ENCODE assay signal across 3 cellular contexts in the genomic region with DNA sequence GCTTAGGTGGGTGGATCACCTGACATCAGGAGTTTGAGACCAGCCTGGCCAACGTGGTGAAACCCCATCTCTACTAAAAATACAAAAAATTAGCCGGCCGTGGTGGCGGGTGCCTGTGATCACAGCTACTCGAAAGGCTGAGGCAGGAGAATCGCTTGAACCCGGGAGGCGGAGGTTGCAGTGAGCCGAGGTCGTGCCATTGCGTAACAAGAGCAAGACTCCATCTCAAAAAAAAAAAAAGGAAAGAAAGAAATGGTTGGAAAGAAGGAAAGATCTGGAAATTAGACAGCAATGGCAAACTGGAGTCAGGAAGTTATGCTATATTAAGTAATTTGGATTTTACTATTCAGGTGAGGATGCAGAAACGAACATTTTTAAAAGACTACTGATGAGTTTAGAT.
A peak's percentile ranks its signal among the peaks of the same experiment; 100 is the strongest.
TF ChIP-seq lines count a peak whose summit lies in the region.
"Not testable (repeated sequence)": the region's sequence is repeated elsewhere in the genome, so short reads cannot be mapped to it uniquely, and the experiment has no call there.

No MANE protein-coding gene starts in this region.

TF ChIP-seq in Ishikawa, 13 proteins besides CTCF, POLR2A, EP300 and RAD21:
- peak; percentile 48; the same call in 1 of the 2 replicates for TF ChIP-seq CEBPB (IDR thresholded peaks at IDR 0.05)

TF ChIP-seq in K562, 482 proteins besides CTCF, POLR2A, EP300 and RAD21:
- TF ChIP-seq CEBPB (tag; IDR thresholded peaks at IDR 0.05) = peak; percentile 70
- TF ChIP-seq CEBPG (CRISPR knock-in tag; IDR thresholded peaks at IDR 0.05) = not testable (repeated sequence)
- peak in 1 of 2 experiments; percentile 77; a peak in 2 of 4 replicates for TF ChIP-seq CEBPG (tag; conservative IDR thresholded peaks at IDR 0.05 in 1 of 2, IDR thresholded peaks at IDR 0.05 in 1 of 2)
TF ChIP-seq in K562: peak in this region for 2; not testable (repeated sequence) for 480.

TF ChIP-seq in H1, 55 proteins besides CTCF, POLR2A, EP300 and RAD21:
- 0 out of 2 replicates have a peak, but pooled peaks have one; percentile 26 for TF ChIP-seq CEBPB (IDR thresholded peaks at IDR 0.05; ENCODE audit: low read depth, low read length)
TF ChIP-seq in H1: peak in this region for 1; not testable (repeated sequence) for 54.
